ENCODE assay signal across 14 cellular contexts in the genomic region with DNA sequence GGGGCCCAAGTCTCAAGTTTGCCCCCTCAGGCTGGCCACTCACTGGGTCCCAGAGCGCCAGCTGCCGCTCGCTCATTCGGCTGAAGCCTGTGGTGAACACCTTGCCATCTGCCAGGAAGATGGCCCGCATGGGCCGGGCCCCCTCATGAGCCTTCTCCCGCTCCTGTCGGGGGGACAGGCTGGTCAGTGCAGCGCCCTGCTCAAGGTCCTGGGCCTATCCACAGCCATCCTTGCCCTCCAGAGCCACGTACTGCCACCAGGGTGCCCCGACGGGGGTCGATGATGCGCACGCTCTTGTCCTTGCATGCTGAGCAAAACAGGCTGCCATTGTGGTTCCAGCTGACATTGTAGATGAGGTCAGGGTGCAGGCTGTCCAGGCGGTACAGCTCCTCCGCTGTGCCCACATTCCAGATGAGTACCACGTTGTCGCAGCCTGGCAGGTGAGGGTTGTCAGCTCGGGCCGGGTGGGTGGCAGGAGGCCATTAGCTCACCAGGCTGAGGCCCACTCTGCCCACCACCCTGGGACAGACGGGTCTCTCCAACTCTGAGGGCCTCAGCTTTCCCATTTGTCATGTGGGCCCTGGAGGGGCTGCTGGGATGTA. TPM values are rescaled to one million over a fixed set of nuclear protein-coding genes. Genes with fewer than 3 reads are reported as not detected.
DNase-seq lines count a peak whose midpoint lies in the region; ATAC-seq and TF ChIP-seq lines count a peak whose summit lies in the region.
"Had no signal": no experiment of that assay in that cellular context is flagged by ENCODE, and none has a peak within 500 bp of the region (broad histone marks: within the 10 kb centered on the region; RNA-seq: fewer than 3 reads in every experiment).

No MANE protein-coding gene starts in this region.

- TF ChIP-seq POLR2A in GM19193 (IDR thresholded peaks at IDR 0.05; ENCODE audit: extremely low read depth, insufficient read depth, insufficient read length): peak; percentile 43

- H3K9me3 Mint-ChIP-seq in T-helper 1 cell treated with Interleukin-12 subunit alpha and Interleukin-12 subunit beta and Interleukin-4 antibody, amounts not matched to agents 30 μg/mL and 1 μg/mL, for 36 hours: no peaks in the 10 kb centered on the region
- H3K9me3 Mint-ChIP-seq in activated T-helper 1 cell treated with anti-CD3 and anti-CD28 coated beads, Interleukin-12 subunit alpha, Interleukin-12 subunit beta, Interleukin-2, Interleukin-4 antibody, amounts not matched to agents 30 ng/mL and 10 ng/mL and 1 ng/mL, durations not matched to agents 14 hours and 24 hours and 36 hours: no peaks in the 10 kb centered on the region
- no peaks in the 10 kb centered on the region for H3K9me3 Mint-ChIP-seq in naive thymus-derived CD8-positive, alpha-beta T cell

- DNase-seq in T-helper 1 cell: no peak
- DNase-seq in activated T-helper 1 cell treated with anti-CD3 and anti-CD28 coated beads, Interleukin-12 subunit alpha, Interleukin-12 subunit beta, Interleukin-2, Interleukin-4 antibody, amounts not matched to agents 30 ng/mL and 10 ng/mL and 1 ng/mL, durations not matched to agents 14 hours and 24 hours and 36 hours (ENCODE audit: low spot score): no peak
- peak in 2 of 10 donors; percentile 37 to 42 for DNase-seq in naive thymus-derived CD8-positive, alpha-beta T cell
- DNase-seq in HT-29 (ENCODE audit: low spot score): no peak
- DNase-seq: aorta, KBM-7, kidney glomerular epithelial cell had no signal

- H3K36me3 Mint-ChIP-seq in T-helper 1 cell treated with Interleukin-12 subunit alpha and Interleukin-12 subunit beta and Interleukin-4 antibody, amounts not matched to agents 30 μg/mL and 1 μg/mL, for 36 hours (ENCODE audit: low read depth): peaks cover 29% of the 10 kb centered on the region
- H3K36me3 Mint-ChIP-seq in activated T-helper 1 cell treated with anti-CD3 and anti-CD28 coated beads, Interleukin-12 subunit alpha, Interleukin-12 subunit beta, Interleukin-2, Interleukin-4 antibody, amounts not matched to agents 30 ng/mL and 10 ng/mL and 1 ng/mL, durations not matched to agents 14 hours and 24 hours and 36 hours (ENCODE audit: low read depth): peaks cover 16% of the 10 kb centered on the region
- H3K36me3 Mint-ChIP-seq in naive thymus-derived CD8-positive, alpha-beta T cell: peaks cover 0 to 9% (median 4%) of the 10 kb centered on the region in 3 donors

- POLR2A ChIA-PET in naive thymus-derived CD8-positive, alpha-beta T cell (lab: Charles Lee): interaction anchor here (0.9 to 31.8 kb wide), 8 partner anchors 9 to 91 kb away, joined by 3 to 2390 read pairs (median 10); a partner anchor contains a TSS

- intact Hi-C loops in activated T-helper 1 cell treated with anti-CD3 and anti-CD28 coated beads, Interleukin-12 subunit alpha, Interleukin-12 subunit beta, Interleukin-2, Interleukin-4 antibody, amounts not matched to agents 30 ng/mL and 10 ng/mL and 1 ng/mL, durations not matched to agents 14 hours and 24 hours and 36 hours (cut with micrococcal nuclease): no loop called here

- H3K4me3 Mint-ChIP-seq in T-helper 1 cell treated with Interleukin-12 subunit alpha and Interleukin-12 subunit beta and Interleukin-4 antibody, amounts not matched to agents 30 μg/mL and 1 μg/mL, for 36 hours: peak overlapping the region; percentile 31
- no peak overlapping the region for H3K4me3 Mint-ChIP-seq in activated T-helper 1 cell treated with anti-CD3 and anti-CD28 coated beads, Interleukin-12 subunit alpha, Interleukin-12 subunit beta, Interleukin-2, Interleukin-4 antibody, amounts not matched to agents 30 ng/mL and 10 ng/mL and 1 ng/mL, durations not matched to agents 14 hours and 24 hours and 36 hours
- peak overlapping the region in 9 of 10 donors; percentile 16 to 96 (median 49) for H3K4me3 Mint-ChIP-seq in naive thymus-derived CD8-positive, alpha-beta T cell

- ATAC-seq in naive thymus-derived CD8-positive, alpha-beta T cell: no peak
- ATAC-seq in HG03045 (IDR thresholded peaks at IDR 0.05; ENCODE audit: unreplicated experiment) (no peak), GM18517 (IDR thresholded peaks at IDR 0.05; ENCODE audit: unreplicated experiment) (no peak)

- peak overlapping the region; percentile 45 for H3K27ac Mint-ChIP-seq in T-helper 1 cell treated with Interleukin-12 subunit alpha and Interleukin-12 subunit beta and Interleukin-4 antibody, amounts not matched to agents 30 μg/mL and 1 μg/mL, for 36 hours
- peak overlapping the region; percentile 97 for H3K27ac Mint-ChIP-seq in activated T-helper 1 cell treated with anti-CD3 and anti-CD28 coated beads, Interleukin-12 subunit alpha, Interleukin-12 subunit beta, Interleukin-2, Interleukin-4 antibody, amounts not matched to agents 30 ng/mL and 10 ng/mL and 1 ng/mL, durations not matched to agents 14 hours and 24 hours and 36 hours
- peak overlapping the region; percentile 74 to 97 (median 94) for H3K27ac Mint-ChIP-seq in naive thymus-derived CD8-positive, alpha-beta T cell

- H3K27me3 Mint-ChIP-seq in T-helper 1 cell treated with Interleukin-12 subunit alpha and Interleukin-12 subunit beta and Interleukin-4 antibody, amounts not matched to agents 30 μg/mL and 1 μg/mL, for 36 hours (ENCODE audit: low read depth): no peaks in the 10 kb centered on the region
- H3K27me3 Mint-ChIP-seq in activated T-helper 1 cell treated with anti-CD3 and anti-CD28 coated beads, Interleukin-12 subunit alpha, Interleukin-12 subunit beta, Interleukin-2, Interleukin-4 antibody, amounts not matched to agents 30 ng/mL and 10 ng/mL and 1 ng/mL, durations not matched to agents 14 hours and 24 hours and 36 hours (ENCODE audit: insufficient read depth): no peaks in the 10 kb centered on the region
- H3K27me3 Mint-ChIP-seq in naive thymus-derived CD8-positive, alpha-beta T cell: no peaks in the 10 kb centered on the region

- peaks cover 52% of the 10 kb centered on the region for H3K4me1 Mint-ChIP-seq in T-helper 1 cell treated with Interleukin-12 subunit alpha and Interleukin-12 subunit beta and Interleukin-4 antibody, amounts not matched to agents 30 μg/mL and 1 μg/mL, for 36 hours (ENCODE audit: low read depth)
- peaks cover 45% of the 10 kb centered on the region for H3K4me1 Mint-ChIP-seq in activated T-helper 1 cell treated with anti-CD3 and anti-CD28 coated beads, Interleukin-12 subunit alpha, Interleukin-12 subunit beta, Interleukin-2, Interleukin-4 antibody, amounts not matched to agents 30 ng/mL and 10 ng/mL and 1 ng/mL, durations not matched to agents 14 hours and 24 hours and 36 hours (ENCODE audit: low read depth)
- peaks cover 39 to 82% (median 73%) of the 10 kb centered on the region in 4 donors for H3K4me1 Mint-ChIP-seq in naive thymus-derived CD8-positive, alpha-beta T cell

RNA-seq across cellular contexts. Expression of a gene that starts 2.1 kb away (rescaled TPM):
- total RNA-seq in activated T-helper 1 cell treated with anti-CD3 and anti-CD28 coated beads, Interleukin-12 subunit alpha, Interleukin-12 subunit beta, Interleukin-2, Interleukin-4 antibody, amounts not matched to agents 30 ng/mL and 10 ng/mL and 1 ng/mL, durations not matched to agents 14 hours and 24 hours and 36 hours: 222 and 225 TPM in 2 replicates
- total RNA-seq in naive thymus-derived CD8-positive, alpha-beta T cell: 10 to 100 TPM; 21.2 to 22.3 TPM
- polyA plus RNA-seq in naive thymus-derived CD8-positive, alpha-beta T cell: 10 to 100 TPM in 1 of 3 donors, 1 to 10 TPM in 2; 9.2 to 12.6 (median 9.8) TPM
- 357 and 366 TPM in 2 replicates for total RNA-seq in HT-29 (2014; rRNA removed; shearing (Covaris generic))

RNA-seq across cellular contexts. Expression of a gene that starts 3.7 kb away (rescaled TPM):
- 108 and 109 TPM in 2 replicates for total RNA-seq in activated T-helper 1 cell treated with anti-CD3 and anti-CD28 coated beads, Interleukin-12 subunit alpha, Interleukin-12 subunit beta, Interleukin-2, Interleukin-4 antibody, amounts not matched to agents 30 ng/mL and 10 ng/mL and 1 ng/mL, durations not matched to agents 14 hours and 24 hours and 36 hours
- 100 to 1,000 TPM; 212 to 215 TPM for total RNA-seq in naive thymus-derived CD8-positive, alpha-beta T cell
- polyA plus RNA-seq in naive thymus-derived CD8-positive, alpha-beta T cell: 100 to 1,000 TPM; 647 to 717 (median 686) TPM
- 1.9 and 4.0 TPM in 2 replicates for total RNA-seq in HT-29 (2014; rRNA removed; shearing (Covaris generic))

RNA-seq across cellular contexts. Expression of a gene that starts 11.3 kb away (rescaled TPM):
- not detected in 2 replicates for total RNA-seq in activated T-helper 1 cell treated with anti-CD3 and anti-CD28 coated beads, Interleukin-12 subunit alpha, Interleukin-12 subunit beta, Interleukin-2, Interleukin-4 antibody, amounts not matched to agents 30 ng/mL and 10 ng/mL and 1 ng/mL, durations not matched to agents 14 hours and 24 hours and 36 hours
- total RNA-seq in naive thymus-derived CD8-positive, alpha-beta T cell: not detected
- polyA plus RNA-seq in naive thymus-derived CD8-positive, alpha-beta T cell: 1 to 10 TPM in 1 of 3 donors, under 1 TPM in 2; 0.20 to 1.2 (median 0.86) TPM
- total RNA-seq in HT-29 (2014; rRNA removed; shearing (Covaris generic)): 0.34 TPM in 1 of 2 replicates, not detected in the other
- total RNA-seq: aorta, Daoy, glomerular endothelial cell had no signal
- polyA plus RNA-seq: aorta, neural cell had no signal

RNA-seq across cellular contexts. Expression of a gene that starts 12.9 kb away (rescaled TPM):
- total RNA-seq in activated T-helper 1 cell treated with anti-CD3 and anti-CD28 coated beads, Interleukin-12 subunit alpha, Interleukin-12 subunit beta, Interleukin-2, Interleukin-4 antibody, amounts not matched to agents 30 ng/mL and 10 ng/mL and 1 ng/mL, durations not matched to agents 14 hours and 24 hours and 36 hours: 84.1 and 86.2 TPM in 2 replicates
- 10 to 100 TPM; 80.9 to 82.8 TPM for total RNA-seq in naive thymus-derived CD8-positive, alpha-beta T cell
- 10 to 100 TPM; 41.9 to 45.9 (median 43.2) TPM for polyA plus RNA-seq in naive thymus-derived CD8-positive, alpha-beta T cell
- 125 and 137 TPM in 2 replicates for total RNA-seq in HT-29 (2014; rRNA removed; shearing (Covaris generic))

RNA-seq across cellular contexts. Expression of a gene that starts 14.0 kb away (rescaled TPM):
- 0.86 and 0.96 TPM in 2 replicates for total RNA-seq in activated T-helper 1 cell treated with anti-CD3 and anti-CD28 coated beads, Interleukin-12 subunit alpha, Interleukin-12 subunit beta, Interleukin-2, Interleukin-4 antibody, amounts not matched to agents 30 ng/mL and 10 ng/mL and 1 ng/mL, durations not matched to agents 14 hours and 24 hours and 36 hours
- total RNA-seq in naive thymus-derived CD8-positive, alpha-beta T cell: 1 to 10 TPM; 2.9 to 3.7 TPM
- under 1 TPM; 0.58 to 0.96 (median 0.62) TPM for polyA plus RNA-seq in naive thymus-derived CD8-positive, alpha-beta T cell
- 11.8 and 16.2 TPM in 2 replicates for total RNA-seq in HT-29 (2014; rRNA removed; shearing (Covaris generic))
- polyA plus RNA-seq: neural cell had no signal

Comparison
In these comparisons a context has a peak if more than half of its experiments do, and no peak if none do; other contexts are left out.
1. H3K27ac Mint-ChIP-seq: peak in every context shown above with its lines; median percentile 97 in activated T-helper 1 cell treated with anti-CD3 and anti-CD28 coated beads, Interleukin-12 subunit alpha, Interleukin-12 subunit beta, Interleukin-2, Interleukin-4 antibody, amounts not matched to agents 30 ng/mL and 10 ng/mL and 1 ng/mL, durations not matched to agents 14 hours and 24 hours and 36 hours; 94 in naive thymus-derived CD8-positive, alpha-beta T cell; 45 in T-helper 1 cell treated with Interleukin-12 subunit alpha and Interleukin-12 subunit beta and Interleukin-4 antibody, amounts not matched to agents 30 μg/mL and 1 μg/mL, for 36 hours.
2. RNA of a gene that starts 3.7 kb away (total RNA-seq): 212 to 215 TPM in naive thymus-derived CD8-positive, alpha-beta T cell and 108 to 109 TPM in activated T-helper 1 cell treated with anti-CD3 and anti-CD28 coated beads, Interleukin-12 subunit alpha, Interleukin-12 subunit beta, Interleukin-2, Interleukin-4 antibody, amounts not matched to agents 30 ng/mL and 10 ng/mL and 1 ng/mL, durations not matched to agents 14 hours and 24 hours and 36 hours; 1.9 to 4.0 TPM in HT-29; every median in the first group is over 10 times any median in the second.